ENCODE assay signal across 25 cellular contexts in the genomic region with DNA sequence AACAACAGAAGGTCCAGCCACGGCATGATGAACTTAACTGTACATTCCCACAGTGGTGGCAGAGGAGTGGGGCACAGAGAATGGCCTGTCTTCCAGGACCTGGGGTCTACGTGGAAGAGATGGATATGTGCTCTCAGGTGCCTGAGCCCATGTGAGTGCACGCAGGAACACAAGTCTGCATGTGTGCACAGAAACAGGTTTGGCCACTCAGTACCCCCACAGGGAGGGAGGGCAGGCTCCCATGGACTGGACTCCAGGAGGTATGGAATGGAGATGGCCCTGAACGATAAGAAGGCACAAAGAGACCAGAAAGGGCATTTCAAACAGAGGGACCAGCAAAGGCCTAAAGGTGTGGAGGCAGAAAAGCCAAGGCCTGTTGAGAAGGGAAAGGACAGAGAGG. TPM values are rescaled to one million over a fixed set of nuclear protein-coding genes. Genes with fewer than 3 reads are reported as not detected.
"Had no signal": no experiment of that assay in that cellular context is flagged by ENCODE, and none has a peak within 500 bp of the region (broad histone marks: within the 10 kb centered on the region; RNA-seq: fewer than 3 reads in every experiment).

No MANE protein-coding gene starts in this region.

- H3K27ac ChIP-seq: body of pancreas, hepatocyte, left lung, sigmoid colon had no signal

- H3K4me2 ChIP-seq: hepatocyte had no signal

- DNase-seq: activated CD4-positive, alpha-beta memory T cell treated with anti-CD3 and anti-CD28 coated beads for 36 hours; activated CD4-positive, alpha-beta T cell treated with anti-CD3 and anti-CD28 coated beads for 36 hours; activated CD8-positive, alpha-beta memory T cell treated with anti-CD3 and anti-CD28 coated beads, Interleukin-2, amount 10 ng/mL, durations not matched to agents 7 days and 5 days; activated naive CD4-positive, alpha-beta T cell; activated naive CD8-positive, alpha-beta T cell treated with anti-CD3 and anti-CD28 coated beads, Interleukin-2, amount 10 ng/mL, durations not matched to agents 7 days and 5 days; activated T-cell treated with anti-CD3 and anti-CD28 coated beads, Interleukin-2, amount 50 U/mL, for 1 hour; body of pancreas; dermis blood vessel endothelial cell; foreskin fibroblast; left lung; mammary epithelial cell; mucosa of descending colon; naive B cell; sigmoid colon; stimulated activated CD4-positive, alpha-beta T cell treated with anti-CD3 and anti-CD28 coated beads, Interleukin-4, amount 100 ng/mL, for 24 hours; SW 1271; T-helper 2 cell had no signal

- H3K9me3 ChIP-seq: body of pancreas, left lung, mucosa of descending colon, sigmoid colon had no signal

- H3K27me3 ChIP-seq: body of pancreas, hepatocyte had no signal

- ATAC-seq: activated CD4-positive, alpha-beta T cell treated with anti-CD3 and anti-CD28 coated beads for 36 hours; activated CD8-positive, alpha-beta memory T cell treated with anti-CD3 and anti-CD28 coated beads, Interleukin-2, amount 10 ng/mL, durations not matched to agents 7 days and 5 days; activated T-helper 17 cell treated with anti-CD3 and anti-CD28 coated beads, Interleukin-2, amount 50 U/mL, for 72 hours; body of pancreas; mucosa of descending colon; stimulated activated effector memory CD8-positive, alpha-beta T cell treated with anti-CD3 and anti-CD28 coated beads, Interleukin-12 subunit alpha, Interleukin-12 subunit beta, amount 100 ng/mL, for 72 hours had no signal

- H3K36me3 ChIP-seq: left lung, sigmoid colon had no signal

- H2AFZ ChIP-seq: hepatocyte had no signal

- H3K4me1 ChIP-seq: body of pancreas, left lung, sigmoid colon had no signal

- FAIRE-seq: islet of Langerhans had no signal

- H3K79me2 ChIP-seq: hepatocyte had no signal

- H3K4me3 ChIP-seq: body of pancreas, hepatocyte, left lung, mucosa of descending colon, sigmoid colon had no signal

RNA-seq across cellular contexts. Expression of a gene that starts 58.6 kb away (rescaled TPM):
- total RNA-seq: activated CD4-positive, alpha-beta memory T cell treated with anti-CD3 and anti-CD28 coated beads for 36 hours; activated CD4-positive, alpha-beta T cell treated with anti-CD3 and anti-CD28 coated beads for 36 hours; activated naive CD8-positive, alpha-beta T cell treated with anti-CD3 and anti-CD28 coated beads, Interleukin-2, amount 10 ng/mL, durations not matched to agents 7 days and 5 days; body of pancreas; cardiac septum; dermis blood vessel endothelial cell; hepatocyte; mammary epithelial cell; mucosa of descending colon; renal cortical epithelial cell; sigmoid colon; urinary bladder; WTC11 had no signal
- polyA plus RNA-seq: mammary epithelial cell, sigmoid colon, urinary bladder had no signal
